Comparison of ENCODE assay signal across 16 cellular contexts in the genomic region with DNA sequence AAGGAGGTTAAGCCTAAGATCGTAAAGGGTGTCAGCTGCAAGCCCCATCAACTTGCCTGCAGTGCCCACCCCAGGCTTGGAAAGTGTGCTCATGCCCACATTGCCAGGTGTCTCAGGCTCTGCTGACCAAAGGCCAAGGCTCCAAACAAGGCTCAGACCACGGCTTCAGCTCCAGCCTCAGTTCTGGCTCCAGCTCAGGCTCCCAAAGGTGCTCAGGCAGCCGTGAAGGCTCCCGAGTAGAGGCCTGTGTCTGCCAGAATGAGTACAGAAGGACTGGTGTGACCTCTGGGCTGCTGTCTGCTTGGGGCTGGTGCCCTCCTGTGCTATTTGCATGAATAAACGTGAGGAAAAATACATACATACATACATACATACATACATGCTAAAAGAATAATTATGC.
"Had no signal": no experiment of that assay in that cellular context is flagged by ENCODE, and none has a peak within 500 bp of the region (broad histone marks: within the 10 kb centered on the region; RNA-seq: fewer than 3 reads in every experiment).

No MANE protein-coding gene starts in this region.

- H3K27ac ChIP-seq: breast epithelium, coronary artery, tibial nerve had no signal

- DNase-seq: activated CD4-positive, alpha-beta T cell treated with anti-CD3 and anti-CD28 coated beads, Interleukin-2, amount 10 ng/mL, durations not matched to agents 24 days and 14 days; activated CD4-positive, CD25-positive, alpha-beta regulatory T cell; activated CD8-positive, alpha-beta T cell treated with anti-CD3 and anti-CD28 coated beads, Interleukin-2, amount 10 ng/mL, durations not matched to agents 7 days and 5 days; activated naive CD4-positive, alpha-beta T cell treated with anti-CD3 and anti-CD28 coated beads, Interleukin-2, amount 50 U/mL, for 16 hours; activated T-cell treated with anti-CD3 and anti-CD28 coated beads, Interleukin-2, amount 50 U/mL, for 4 hours; aorta; left cardiac atrium; stimulated activated CD4-positive, alpha-beta T cell treated with anti-CD3 and anti-CD28 coated beads, Interleukin-12 subunit alpha, Interleukin-12 subunit beta, amount 100 ng/mL, for 4 hours; stimulated activated CD4-positive, alpha-beta T cell treated with anti-CD3 and anti-CD28 coated beads, Interleukin-2, amount 100 ng/mL, for 24 hours; stimulated activated naive CD8-positive, alpha-beta T cell treated with anti-CD3 and anti-CD28 coated beads, Interleukin-15, Interleukin-2, amounts not matched to agents 100 U/mL and 50 U/mL, for 24 hours; substantia nigra; T1000 had no signal

- H3K27me3 ChIP-seq: breast epithelium, tibial nerve had no signal

- H3K4me3 ChIP-seq: breast epithelium, coronary artery, tibial nerve had no signal

- H3K36me3 ChIP-seq: breast epithelium, tibial nerve had no signal

- H3K4me1 ChIP-seq: breast epithelium had no signal

- H3K9me3 ChIP-seq: breast epithelium, tibial nerve had no signal

- ATAC-seq: activated CD8-positive, alpha-beta T cell treated with anti-CD3 and anti-CD28 coated beads, Interleukin-2, amount 10 ng/mL, durations not matched to agents 7 days and 5 days; activated T-cell treated with anti-CD3 and anti-CD28 coated beads, Interleukin-2, amount 50 U/mL, for 4 hours; left cardiac atrium; natural killer cell treated with Interleukin-12 subunit alpha and Interleukin-12 subunit beta and Interleukin-15 and Interleukin-18, amount 100 ng/mL, for 72 hours; stimulated activated naive CD8-positive, alpha-beta T cell treated with anti-CD3 and anti-CD28 coated beads, Interleukin-15, Interleukin-2, amounts not matched to agents 100 U/mL and 50 U/mL, for 24 hours had no signal
